1 cellular context compared by ENCODE assay signal in genomic region chr20:45968801-45969711, GRCh38.
TF ChIP-seq lines count a peak whose summit lies in the region.

No MANE protein-coding gene starts in this region.

TF ChIP-seq in IMR-90, 13 proteins besides CTCF, POLR2A, EP300 and RAD21:
- TF ChIP-seq MAZ (IDR thresholded peaks at IDR 0.05; ENCODE audit: borderline replicate concordance, low read depth, low read length) = 0 out of 2 replicates have a peak, but pooled peaks have one; percentile 9
- TF ChIP-seq CEBPB (IDR thresholded peaks at IDR 0.05; ENCODE audit: low read depth, low read length) = peak; percentile 92
- TF ChIP-seq MXI1 (IDR thresholded peaks at IDR 0.05; ENCODE audit: borderline replicate concordance, low read depth, low read length) = no peak
- TF ChIP-seq FOS (IDR thresholded peaks at IDR 0.05; ENCODE audit: low read depth, low read length) = peak; percentile 64
- no peak for TF ChIP-seq MAFK (IDR thresholded peaks at IDR 0.05; ENCODE audit: low read depth, low read length)
